20 cellular contexts compared by ENCODE assay signal in genomic region chr3:12409625-12410596, GRCh38.
DNase-seq lines count a peak whose midpoint lies in the region; ATAC-seq, FAIRE-seq and TF ChIP-seq lines count a peak whose summit lies in the region.
"Had no signal": no experiment of that assay in that cellular context is flagged by ENCODE, and none has a peak within 500 bp of the region (broad histone marks: within the 10 kb centered on the region; RNA-seq: fewer than 3 reads in every experiment).

No MANE protein-coding gene starts in this region.

- H3K9me3 Mint-ChIP-seq in mesothelial cell of epicardium: peaks cover 12% of the 10 kb centered on the region

- DNase-seq in Karpas-422 (no peak), K562 (ENCODE audit: extremely low read depth in 1 of 4, low spot score in 3 of 4) (no peak), stomach (peak; percentile 33), mesothelial cell of epicardium (ENCODE audit: low spot score in 2 of 2, unreplicated experiment in 2 of 2) (no peak), HuH-7.5 (ENCODE audit: low spot score) (no peak)
- DNase-seq: C1 segment of cervical spinal cord, GOT3, MM.1S, NCI-H1105, NCI-H187, NCI-H345, NCI-H526 treated with DMSO at 0.1 percent for 48 hours, OCI-M1, SJCRH30 had no signal

- peaks cover 12% of the 10 kb centered on the region for H3K4me1 ChIP-seq in Karpas-422 (ENCODE audit: low read length)
- peaks cover 0 to 11% of the 10 kb centered on the region in 2 experiments; a peak in 3 of 5 replicates for H3K4me1 ChIP-seq in K562 (replicated peaks in 1 of 2; ENCODE audit: control insufficient read depth in 2 of 2, insufficient read depth in 2 of 2, low read length in 2 of 2)
- peaks cover 6 to 58% (median 50%) of the 10 kb centered on the region in 4 donors for H3K4me1 ChIP-seq in liver (ENCODE audit: control insufficient read depth in 4 of 4, insufficient read depth in 4 of 4, low read length in 3 of 4)
- H3K4me1 ChIP-seq in stomach: peaks cover 7 to 35% (median 10%) of the 10 kb centered on the region in 4 donors
- H3K4me1 ChIP-seq: SJCRH30 had no signal

- no peak overlapping the region for H3K27ac Mint-ChIP-seq in mesothelial cell of epicardium

- CTCF ChIA-PET in K562 (lab: Yijun Ruan, JAX; ENCODE audit: low intra/inter-chr PET ratio): no interaction called here

- no peak for FAIRE-seq in K562 (lab: Jason Lieb, UNC)
- FAIRE-seq: A549, GM12892 had no signal

- no peaks in the 10 kb centered on the region for H3K79me2 ChIP-seq in Karpas-422 (ENCODE audit: low read length)
- H3K79me2 ChIP-seq in K562 (ENCODE audit: control insufficient read depth, insufficient read depth, low read length): no peaks in the 10 kb centered on the region

- peaks cover 17% of the 10 kb centered on the region for H3K36me3 Mint-ChIP-seq in mesothelial cell of epicardium

- H3K27me3 ChIP-seq in Karpas-422 (ENCODE audit: low read length) (no peaks in the 10 kb centered on the region), K562 (ENCODE audit: control insufficient read depth in 2 of 2, insufficient read depth in 2 of 2, low read length in 2 of 2) (peaks cover 6 to 11% of the 10 kb centered on the region in 2 experiments; a peak in 4 of 5 replicates), liver (ENCODE audit: control insufficient read depth in 4 of 4, insufficient read depth in 4 of 4, low read length in 3 of 4) (no peaks in the 10 kb centered on the region), stomach (no peaks in the 10 kb centered on the region)
- H3K27me3 ChIP-seq: SJCRH30 had no signal

- POLR2A ChIA-PET in K562 (lab: Yijun Ruan, JAX): no interaction called here

- H3K4me3 Mint-ChIP-seq in mesothelial cell of epicardium: no peak overlapping the region

- peaks cover 15% of the 10 kb centered on the region for H3K4me1 Mint-ChIP-seq in mesothelial cell of epicardium

- H2AFZ ChIP-seq in Karpas-422 (ENCODE audit: low read length) (no peak overlapping the region), K562 (ENCODE audit: low read depth, low read length) (no peak overlapping the region)

- H4K20me1 ChIP-seq in Karpas-422 (ENCODE audit: insufficient read depth, low read depth, low read length): no peaks in the 10 kb centered on the region
- H4K20me1 ChIP-seq in K562 (replicated peaks; ENCODE audit: control insufficient read depth, insufficient read depth, low read length): no peaks in the 10 kb centered on the region

- no peaks in the 10 kb centered on the region for H3K9me1 ChIP-seq in K562 (ENCODE audit: control insufficient read depth, insufficient read depth, low read length)

- in situ Hi-C loops in K562 (cut with MboI): no loop called here

- H3K9me3 ChIP-seq in Karpas-422 (ENCODE audit: low read length): no peaks in the 10 kb centered on the region
- H3K9me3 ChIP-seq in K562 (replicated peaks; ENCODE audit: control insufficient read depth, insufficient read depth, low read depth, low read length): no peaks in the 10 kb centered on the region
- no peaks in the 10 kb centered on the region for H3K9me3 ChIP-seq in liver (ENCODE audit: control insufficient read depth in 4 of 4, low read length in 3 of 4)
- H3K9me3 ChIP-seq in stomach: no peaks in the 10 kb centered on the region
- H3K9me3 ChIP-seq: A549, SJCRH30 had no signal

- no peak for TF ChIP-seq POLR2A in K562 (conservative IDR thresholded peaks at IDR 0.05)
- TF ChIP-seq POLR2A in stomach (IDR thresholded peaks at IDR 0.05): no peak

- BruUV-seq in K562 (replicated peaks; lab: Mats Ljungman, UMichigan): no TSS peak

- no peaks in the 10 kb centered on the region for H3K27me3 Mint-ChIP-seq in mesothelial cell of epicardium (ENCODE audit: low read depth)

- H3K9ac ChIP-seq in Karpas-422 (ENCODE audit: low read length) (no peak overlapping the region), K562 (ENCODE audit: insufficient read depth in 1 of 2, low read depth in 2 of 2, low read length in 2 of 2) (no peak overlapping the region), liver (ENCODE audit: low read depth in 1 of 2, low read length in 2 of 2) (peak overlapping the region in 1 of 2 donors; percentile 26)
- H3K9ac ChIP-seq: KMS-11 had no signal

- no peak for TF ChIP-seq RAD21 in K562 (CRISPR knock-in tag; conservative IDR thresholded peaks at IDR 0.05 in 1 of 2, IDR thresholded peaks at IDR 0.05 in 1 of 2)
- TF ChIP-seq RAD21 in liver (IDR thresholded peaks at IDR 0.05): peak in 1 of 2 donors; percentile 58

- no peak for ATAC-seq in K562
- ATAC-seq in HG03108 (IDR thresholded peaks at IDR 0.05; ENCODE audit: unreplicated experiment): no peak
- ATAC-seq: A549 had no signal

- TF ChIP-seq CTCF in K562 (IDR thresholded peaks at IDR 0.05 in 2 of 3, conservative IDR thresholded peaks at IDR 0.05 in 1 of 3; ENCODE audit: insufficient read depth in 2 of 3, low read depth in 1 of 3, low read length in 3 of 3): no peak
- no peak for TF ChIP-seq CTCF in liver (IDR thresholded peaks at IDR 0.05; ENCODE audit: low read depth, low read length, missing input control)
- no peak for TF ChIP-seq CTCF in stomach (IDR thresholded peaks at IDR 0.05)
- no peak for TF ChIP-seq CTCF in mesothelial cell of epicardium (IDR thresholded peaks at IDR 0.05; ENCODE audit: unreplicated experiment)

- H3K4me2 ChIP-seq in Karpas-422 (ENCODE audit: low read depth, low read length, poor library complexity, severe bottlenecking) (peak overlapping the region; percentile 4), K562 (ENCODE audit: insufficient read depth, low read length) (no peak overlapping the region)
- H3K4me2 ChIP-seq: A549, KMS-11 had no signal

- intact Hi-C loops in K562 (cut with micrococcal nuclease) (no loop called here), stomach (cut with DNase I; ENCODE audit: low total_unique reads) (no loop called here)

- H3K27ac ChIP-seq in Karpas-422 (ENCODE audit: low read length) (no peak overlapping the region), K562 (ENCODE audit: extremely low read depth, low read depth, low read length) (no peak overlapping the region), liver (ENCODE audit: low read depth in 1 of 2, low read length in 2 of 2) (peak overlapping the region; percentile 84 to 87), stomach (peak overlapping the region; percentile 26 to 79 (median 59))
- H3K27ac ChIP-seq: A549, HL-60, KMS-11, SJCRH30 had no signal

- H3K9me2 ChIP-seq in Karpas-422 (replicated peaks; ENCODE audit: insufficient read depth, low read length): no peaks in the 10 kb centered on the region

- H3K4me3 ChIP-seq in Karpas-422 (ENCODE audit: low read length) (no peak overlapping the region), K562 (no peak overlapping the region), liver (ENCODE audit: low read depth in 1 of 3, low read length in 3 of 3) (peak overlapping the region in 2 of 3 donors; percentile 8 to 16), stomach (no peak overlapping the region)
- H3K4me3 ChIP-seq: A549, SJCRH30 had no signal

- no peak for TF ChIP-seq EP300 in K562 (IDR thresholded peaks at IDR 0.05; ENCODE audit: low read length)
- no peak for TF ChIP-seq EP300 in stomach (IDR thresholded peaks at IDR 0.05)

- WGBS in K562 (ENCODE audit: insufficient coverage, low coverage, missing lambda C conversion rate): 1% methylated on average over 11 of the region's 11 CpGs
- 47% methylated on average over 11 of the region's 11 CpGs for WGBS in liver
- 58 to 84% (median 67%) methylated on average over 11 of the region's 11 CpGs for WGBS in stomach, 5 donors

- H3K36me3 ChIP-seq in Karpas-422 (ENCODE audit: insufficient read depth, low read length): no peaks in the 10 kb centered on the region
- H3K36me3 ChIP-seq in K562 (ENCODE audit: control insufficient read depth, insufficient read depth, low read length): no peaks in the 10 kb centered on the region
- no peaks in the 10 kb centered on the region for H3K36me3 ChIP-seq in liver (ENCODE audit: control insufficient read depth in 4 of 4, insufficient read depth in 3 of 4, low read depth in 1 of 4, low read length in 3 of 4)
- peaks cover 0 to 7% (median 0%) of the 10 kb centered on the region in 4 donors for H3K36me3 ChIP-seq in stomach
- H3K36me3 ChIP-seq: SJCRH30 had no signal

TF ChIP-seq in K562, 482 proteins besides CTCF, POLR2A, EP300 and RAD21:
- TF ChIP-seq TFE3 (CRISPR knock-in tag; IDR thresholded peaks at IDR 0.05) (peak; percentile 44), ZC3H4 (CRISPR knock-in tag; IDR thresholded peaks at IDR 0.05; ENCODE audit: borderline replicate concordance) (no peak)

TF ChIP-seq in liver, 16 proteins besides CTCF, POLR2A, EP300 and RAD21 (continues in another document):
- peak; percentile 77 for TF ChIP-seq ATF3 (IDR thresholded peaks at IDR 0.05)
- TF ChIP-seq YY1 (IDR thresholded peaks at IDR 0.05): peak; percentile 72
- TF ChIP-seq GABPA (IDR thresholded peaks at IDR 0.05 in 1 of 2, conservative IDR thresholded peaks at IDR 0.05 in 1 of 2): no peak
- peak; percentile 73 for TF ChIP-seq FOXA1 (IDR thresholded peaks at IDR 0.05)
- TF ChIP-seq RXRA (IDR thresholded peaks at IDR 0.05): peak; percentile 71 to 90
- peak; percentile 98 for TF ChIP-seq HNF4A (conservative IDR thresholded peaks at IDR 0.05)
- TF ChIP-seq MAX (IDR thresholded peaks at IDR 0.05): peak; percentile 81
- peak; percentile 71 to 87 for TF ChIP-seq JUND (IDR thresholded peaks at IDR 0.05)
- TF ChIP-seq EGR1 (IDR thresholded peaks at IDR 0.05; ENCODE audit: low read depth in 2 of 2): no peak
- peak; percentile 98 for TF ChIP-seq SP1 (IDR thresholded peaks at IDR 0.05)

Comparison
In these comparisons a context has a peak if more than half of its experiments do, and no peak if none do; other contexts are left out.
1. H3K27ac ChIP-seq: peak in liver (2 of 2) and stomach (5 of 5); none in Karpas-422 (single experiment) and K562 (single experiment).
2. H3K4me3 ChIP-seq: peak in liver (2 of 3); none in Karpas-422 (single experiment), K562 (single experiment) and stomach (0 of 4).